ENCODE assay signal across 1 cellular context in genomic region chr5:893137-893506, GRCh38.
TF ChIP-seq lines count a peak whose summit lies in the region.

No MANE protein-coding gene starts in this region.

TF ChIP-seq in GM23338, 12 proteins besides CTCF, POLR2A, EP300 and RAD21 (continued from another document):
- TF ChIP-seq CREB1 (CRISPR knock-in tag; IDR thresholded peaks at IDR 0.05; ENCODE audit: low read depth) = no peak
- no peak for TF ChIP-seq STAT1 (IDR thresholded peaks at IDR 0.05; ENCODE audit: unreplicated experiment)
- TF ChIP-seq, protein P1, sequence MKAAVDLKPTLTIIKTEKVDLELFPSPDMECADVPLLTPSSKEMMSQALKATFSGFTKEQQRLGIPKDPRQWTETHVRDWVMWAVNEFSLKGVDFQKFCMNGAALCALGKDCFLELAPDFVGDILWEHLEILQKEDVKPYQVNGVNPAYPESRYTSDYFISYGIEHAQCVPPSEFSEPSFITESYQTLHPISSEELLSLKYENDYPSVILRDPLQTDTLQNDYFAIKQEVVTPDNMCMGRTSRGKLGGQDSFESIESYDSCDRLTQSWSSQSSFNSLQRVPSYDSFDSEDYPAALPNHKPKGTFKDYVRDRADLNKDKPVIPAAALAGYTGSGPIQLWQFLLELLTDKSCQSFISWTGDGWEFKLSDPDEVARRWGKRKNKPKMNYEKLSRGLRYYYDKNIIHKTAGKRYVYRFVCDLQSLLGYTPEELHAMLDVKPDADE (IDR thresholded peaks at IDR 0.05) = no peak
- TF ChIP-seq EZH2 (IDR thresholded peaks at IDR 0.05; ENCODE audit: low read depth, unreplicated experiment) = no peak
- no peak for TF ChIP-seq ZNF114 (CRISPR knock-in tag; IDR thresholded peaks at IDR 0.05)
- no peak for TF ChIP-seq ZNF331 (CRISPR knock-in tag; IDR thresholded peaks at IDR 0.05; ENCODE audit: low read depth)
- TF ChIP-seq, protein P2, sequence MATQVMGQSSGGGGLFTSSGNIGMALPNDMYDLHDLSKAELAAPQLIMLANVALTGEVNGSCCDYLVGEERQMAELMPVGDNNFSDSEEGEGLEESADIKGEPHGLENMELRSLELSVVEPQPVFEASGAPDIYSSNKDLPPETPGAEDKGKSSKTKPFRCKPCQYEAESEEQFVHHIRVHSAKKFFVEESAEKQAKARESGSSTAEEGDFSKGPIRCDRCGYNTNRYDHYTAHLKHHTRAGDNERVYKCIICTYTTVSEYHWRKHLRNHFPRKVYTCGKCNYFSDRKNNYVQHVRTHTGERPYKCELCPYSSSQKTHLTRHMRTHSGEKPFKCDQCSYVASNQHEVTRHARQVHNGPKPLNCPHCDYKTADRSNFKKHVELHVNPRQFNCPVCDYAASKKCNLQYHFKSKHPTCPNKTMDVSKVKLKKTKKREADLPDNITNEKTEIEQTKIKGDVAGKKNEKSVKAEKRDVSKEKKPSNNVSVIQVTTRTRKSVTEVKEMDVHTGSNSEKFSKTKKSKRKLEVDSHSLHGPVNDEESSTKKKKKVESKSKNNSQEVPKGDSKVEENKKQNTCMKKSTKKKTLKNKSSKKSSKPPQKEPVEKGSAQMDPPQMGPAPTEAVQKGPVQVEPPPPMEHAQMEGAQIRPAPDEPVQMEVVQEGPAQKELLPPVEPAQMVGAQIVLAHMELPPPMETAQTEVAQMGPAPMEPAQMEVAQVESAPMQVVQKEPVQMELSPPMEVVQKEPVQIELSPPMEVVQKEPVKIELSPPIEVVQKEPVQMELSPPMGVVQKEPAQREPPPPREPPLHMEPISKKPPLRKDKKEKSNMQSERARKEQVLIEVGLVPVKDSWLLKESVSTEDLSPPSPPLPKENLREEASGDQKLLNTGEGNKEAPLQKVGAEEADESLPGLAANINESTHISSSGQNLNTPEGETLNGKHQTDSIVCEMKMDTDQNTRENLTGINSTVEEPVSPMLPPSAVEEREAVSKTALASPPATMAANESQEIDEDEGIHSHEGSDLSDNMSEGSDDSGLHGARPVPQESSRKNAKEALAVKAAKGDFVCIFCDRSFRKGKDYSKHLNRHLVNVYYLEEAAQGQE (IDR thresholded peaks at IDR 0.05; ENCODE audit: unreplicated experiment) = no peak
- no peak for TF ChIP-seq POLR2AphosphoS5 (IDR thresholded peaks at IDR 0.05; ENCODE audit: low read depth)
- TF ChIP-seq, protein P3, sequence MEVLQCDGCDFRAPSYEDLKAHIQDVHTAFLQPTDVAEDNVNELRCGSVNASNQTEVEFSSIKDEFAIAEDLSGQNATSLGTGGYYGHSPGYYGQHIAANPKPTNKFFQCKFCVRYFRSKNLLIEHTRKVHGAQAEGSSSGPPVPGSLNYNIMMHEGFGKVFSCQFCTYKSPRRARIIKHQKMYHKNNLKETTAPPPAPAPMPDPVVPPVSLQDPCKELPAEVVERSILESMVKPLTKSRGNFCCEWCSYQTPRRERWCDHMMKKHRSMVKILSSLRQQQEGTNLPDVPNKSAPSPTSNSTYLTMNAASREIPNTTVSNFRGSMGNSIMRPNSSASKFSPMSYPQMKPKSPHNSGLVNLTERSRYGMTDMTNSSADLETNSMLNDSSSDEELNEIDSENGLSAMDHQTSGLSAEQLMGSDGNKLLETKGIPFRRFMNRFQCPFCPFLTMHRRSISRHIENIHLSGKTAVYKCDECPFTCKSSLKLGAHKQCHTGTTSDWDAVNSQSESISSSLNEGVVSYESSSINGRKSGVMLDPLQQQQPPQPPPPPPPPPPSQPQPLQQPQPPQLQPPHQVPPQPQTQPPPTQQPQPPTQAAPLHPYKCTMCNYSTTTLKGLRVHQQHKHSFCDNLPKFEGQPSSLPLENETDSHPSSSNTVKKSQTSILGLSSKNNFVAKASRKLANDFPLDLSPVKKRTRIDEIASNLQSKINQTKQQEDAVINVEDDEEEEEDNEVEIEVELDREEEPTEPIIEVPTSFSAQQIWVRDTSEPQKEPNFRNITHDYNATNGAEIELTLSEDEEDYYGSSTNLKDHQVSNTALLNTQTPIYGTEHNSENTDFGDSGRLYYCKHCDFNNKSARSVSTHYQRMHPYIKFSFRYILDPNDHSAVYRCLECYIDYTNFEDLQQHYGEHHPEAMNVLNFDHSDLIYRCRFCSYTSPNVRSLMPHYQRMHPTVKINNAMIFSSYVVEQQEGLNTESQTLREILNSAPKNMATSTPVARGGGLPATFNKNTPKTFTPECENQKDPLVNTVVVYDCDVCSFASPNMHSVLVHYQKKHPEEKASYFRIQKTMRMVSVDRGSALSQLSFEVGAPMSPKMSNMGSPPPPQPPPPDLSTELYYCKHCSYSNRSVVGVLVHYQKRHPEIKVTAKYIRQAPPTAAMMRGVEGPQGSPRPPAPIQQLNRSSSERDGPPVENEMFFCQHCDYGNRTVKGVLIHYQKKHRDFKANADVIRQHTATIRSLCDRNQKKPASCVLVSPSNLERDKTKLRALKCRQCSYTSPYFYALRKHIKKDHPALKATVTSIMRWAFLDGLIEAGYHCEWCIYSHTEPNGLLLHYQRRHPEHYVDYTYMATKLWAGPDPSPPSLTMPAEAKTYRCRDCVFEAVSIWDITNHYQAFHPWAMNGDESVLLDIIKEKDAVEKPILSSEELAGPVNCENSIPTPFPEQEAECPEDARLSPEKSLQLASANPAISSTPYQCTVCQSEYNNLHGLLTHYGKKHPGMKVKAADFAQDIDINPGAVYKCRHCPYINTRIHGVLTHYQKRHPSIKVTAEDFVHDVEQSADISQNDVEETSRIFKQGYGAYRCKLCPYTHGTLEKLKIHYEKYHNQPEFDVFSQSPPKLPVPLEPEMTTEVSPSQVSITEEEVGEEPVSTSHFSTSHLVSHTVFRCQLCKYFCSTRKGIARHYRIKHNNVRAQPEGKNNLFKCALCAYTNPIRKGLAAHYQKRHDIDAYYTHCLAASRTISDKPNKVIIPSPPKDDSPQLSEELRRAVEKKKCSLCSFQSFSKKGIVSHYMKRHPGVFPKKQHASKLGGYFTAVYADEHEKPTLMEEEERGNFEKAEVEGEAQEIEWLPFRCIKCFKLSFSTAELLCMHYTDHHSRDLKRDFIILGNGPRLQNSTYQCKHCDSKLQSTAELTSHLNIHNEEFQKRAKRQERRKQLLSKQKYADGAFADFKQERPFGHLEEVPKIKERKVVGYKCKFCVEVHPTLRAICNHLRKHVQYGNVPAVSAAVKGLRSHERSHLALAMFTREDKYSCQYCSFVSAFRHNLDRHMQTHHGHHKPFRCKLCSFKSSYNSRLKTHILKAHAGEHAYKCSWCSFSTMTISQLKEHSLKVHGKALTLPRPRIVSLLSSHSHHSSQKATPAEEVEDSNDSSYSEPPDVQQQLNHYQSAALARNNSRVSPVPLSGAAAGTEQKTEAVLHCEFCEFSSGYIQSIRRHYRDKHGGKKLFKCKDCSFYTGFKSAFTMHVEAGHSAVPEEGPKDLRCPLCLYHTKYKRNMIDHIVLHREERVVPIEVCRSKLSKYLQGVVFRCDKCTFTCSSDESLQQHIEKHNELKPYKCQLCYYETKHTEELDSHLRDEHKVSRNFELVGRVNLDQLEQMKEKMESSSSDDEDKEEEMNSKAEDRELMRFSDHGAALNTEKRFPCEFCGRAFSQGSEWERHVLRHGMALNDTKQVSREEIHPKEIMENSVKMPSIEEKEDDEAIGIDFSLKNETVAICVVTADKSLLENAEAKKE (CRISPR knock-in tag; IDR thresholded peaks at IDR 0.05) = no peak
